15 cellular contexts compared by ENCODE assay signal in the genomic region with DNA sequence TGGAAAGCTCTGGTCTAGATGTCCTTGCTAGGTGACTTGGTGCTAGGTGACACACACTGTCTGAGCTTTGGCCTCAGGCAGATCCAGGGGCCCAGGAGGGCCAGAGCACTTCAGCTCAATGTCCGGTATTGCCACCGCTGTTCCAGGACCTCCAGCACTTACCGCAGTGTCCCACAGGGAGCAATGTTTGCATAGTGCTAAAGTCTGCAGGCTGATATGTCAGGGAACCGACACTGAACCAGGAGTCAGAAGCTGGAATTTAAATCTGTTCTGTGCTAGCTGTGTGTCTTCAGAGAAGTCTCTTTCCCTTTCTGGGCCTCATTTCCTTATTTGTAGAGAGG. TPM values are rescaled to one million over a fixed set of nuclear protein-coding genes. Genes with fewer than 3 reads are reported as not detected.
DNase-seq lines count a peak whose midpoint lies in the region; ATAC-seq and TF ChIP-seq lines count a peak whose summit lies in the region.
"Had no signal": no experiment of that assay in that cellular context is flagged by ENCODE, and none has a peak within 500 bp of the region (broad histone marks: within the 10 kb centered on the region; RNA-seq: fewer than 3 reads in every experiment).

No MANE protein-coding gene starts in this region.

- no peak overlapping the region for H2AFZ ChIP-seq in neuronal stem cell (ENCODE audit: low read length)

- H3K27me3 ChIP-seq in liver (ENCODE audit: control insufficient read depth in 4 of 4, insufficient read depth in 4 of 4, low read length in 3 of 4) = no peaks in the 10 kb centered on the region
- H3K27me3 ChIP-seq in neuronal stem cell (ENCODE audit: control insufficient read depth in 3 of 3, insufficient read depth in 3 of 3, low read depth in 1 of 3, low read length in 3 of 3) = no peaks in the 10 kb centered on the region

- no peak overlapping the region for H2BK12ac ChIP-seq in neuronal stem cell (ENCODE audit: low read length)

- 36% methylated on average over 4 of the region's 4 CpGs for WGBS in liver
- WGBS in neuronal stem cell (ENCODE audit: extremely low coverage in 2 of 2, insufficient read length in 2 of 2, insufficient replicate concordance in 1 of 2), 2 donors = no CpG with 5 or more reads among the region's 4 CpGs

- H3K9ac ChIP-seq in liver (ENCODE audit: low read depth in 1 of 2, low read length in 2 of 2) (no peak overlapping the region), neuronal stem cell (ENCODE audit: low read depth, low read length, poor library complexity) (no peak overlapping the region)

- DNase-seq in HuH-7 (ENCODE audit: low spot score) (peak; percentile 58), WTC11 (ENCODE audit: low spot score) (no peak), neuronal stem cell (ENCODE audit: low spot score) (no peak), iPS-NIHi11 (ENCODE audit: low spot score) (no peak), NCI-H446 treated with DMSO at 0.1 percent for 48 hours (lab: John Stamatoyannopoulos, UW) (no peak), SKM-1 treated with dmso at 0.1 percent for 144 hours (lab: John Stamatoyannopoulos, UW; ENCODE audit: unreplicated experiment) (no peak)
- DNase-seq: CD8-positive, alpha-beta T cell; COR-L47; DMS153; DMS79 treated with DMSO at 0.1 percent for 48 hours; EL; GOT3; H9 had no signal

- H3K14ac ChIP-seq in neuronal stem cell (ENCODE audit: low read length) = no peak overlapping the region

- H3K9me3 ChIP-seq in liver (ENCODE audit: control insufficient read depth in 4 of 4, low read length in 3 of 4) (no peaks in the 10 kb centered on the region), neuronal stem cell (replicated peaks in 1 of 2; ENCODE audit: control insufficient read depth in 2 of 2, insufficient read depth in 1 of 2, low read depth in 1 of 2, low read length in 2 of 2) (no peaks in the 10 kb centered on the region)

- H3K23ac ChIP-seq in neuronal stem cell (ENCODE audit: low read depth, low read length, poor library complexity) = no peak overlapping the region

- no peaks in the 10 kb centered on the region for H3K4me1 Mint-ChIP-seq in WTC11
- H3K4me1 Mint-ChIP-seq: CD14-positive monocyte, H9 had no signal

- H3K4me2 ChIP-seq in neuronal stem cell (ENCODE audit: insufficient read depth, low read length, poor library complexity, severe bottlenecking) = no peak overlapping the region

- H3K27ac Mint-ChIP-seq in WTC11 = no peak overlapping the region
- H3K27ac Mint-ChIP-seq: CD8-positive, alpha-beta T cell; H9 had no signal

- H2BK5ac ChIP-seq in neuronal stem cell (ENCODE audit: low read length) = no peak overlapping the region

- peak; percentile 18 to 58 for TF ChIP-seq RAD21 in liver (IDR thresholded peaks at IDR 0.05)

- no peaks in the 10 kb centered on the region for H3K27me3 Mint-ChIP-seq in WTC11 (ENCODE audit: low read depth)

- CTCF ChIA-PET in WTC11 (lab: Charles Lee) = no interaction called here

- ATAC-seq in WTC11 = no peak
- ATAC-seq: CD8-positive, alpha-beta T cell had no signal

- H3K18ac ChIP-seq in neuronal stem cell (ENCODE audit: low read length) = no peak overlapping the region

- POLR2A ChIA-PET in WTC11 (lab: Charles Lee) = no interaction called here

- H3K4me1 ChIP-seq in liver (ENCODE audit: control insufficient read depth in 4 of 4, insufficient read depth in 4 of 4, low read length in 3 of 4) = peaks cover 30 to 83% (median 80%) of the 10 kb centered on the region in 4 donors
- H3K4me1 ChIP-seq in neuronal stem cell (ENCODE audit: control insufficient read depth in 2 of 2, insufficient read depth in 1 of 2, low read depth in 1 of 2, low read length in 2 of 2) = no peaks in the 10 kb centered on the region

- no peak overlapping the region for H2BK15ac ChIP-seq in neuronal stem cell (ENCODE audit: low read length)

- H4K91ac ChIP-seq in neuronal stem cell (ENCODE audit: low read depth, low read length, poor library complexity) = peak overlapping the region; percentile 77

- H2AK5ac ChIP-seq in neuronal stem cell (ENCODE audit: low read depth, low read length) = no peak overlapping the region

- peaks cover 8% of the 10 kb centered on the region for H3K79me1 ChIP-seq in neuronal stem cell (ENCODE audit: low read depth, low read length)

- TF ChIP-seq CTCF in WTC11 (IDR thresholded peaks at IDR 0.05) = no peak
- no peak for TF ChIP-seq CTCF in liver (IDR thresholded peaks at IDR 0.05; ENCODE audit: low read depth, low read length, missing input control)

- H3K9me3 Mint-ChIP-seq in WTC11 = no peaks in the 10 kb centered on the region
- H3K9me3 Mint-ChIP-seq: CD14-positive monocyte; CD8-positive, alpha-beta T cell; H9 had no signal

- H2BK120ac ChIP-seq in neuronal stem cell (ENCODE audit: low read depth, low read length) = no peak overlapping the region

- H3K36me3 ChIP-seq in liver (ENCODE audit: control insufficient read depth in 4 of 4, insufficient read depth in 3 of 4, low read depth in 1 of 4, low read length in 3 of 4) = peaks cover 9 to 42% (median 39%) of the 10 kb centered on the region in 4 donors
- H3K36me3 ChIP-seq in neuronal stem cell (replicated peaks in 1 of 2; ENCODE audit: control insufficient read depth in 2 of 2, insufficient read depth in 2 of 2, low read length in 2 of 2) = peaks cover 64 to 99% of the 10 kb centered on the region in 2 donors

- no peak overlapping the region for H3K4ac ChIP-seq in neuronal stem cell (ENCODE audit: low read length)

- H4K8ac ChIP-seq in neuronal stem cell (ENCODE audit: low read depth, low read length) = no peak overlapping the region

- H3K4me3 Mint-ChIP-seq in WTC11 = no peak overlapping the region
- H3K4me3 Mint-ChIP-seq: CD14-positive monocyte; CD8-positive, alpha-beta T cell; H9 had no signal

- peaks cover 87% of the 10 kb centered on the region for H3K36me3 Mint-ChIP-seq in WTC11

- H3K4me3 ChIP-seq in liver (ENCODE audit: low read depth in 1 of 3, low read length in 3 of 3) = no peak overlapping the region
- H3K4me3 ChIP-seq in neuronal stem cell (ENCODE audit: low read length in 2 of 2) = no peak overlapping the region

- H3K27ac ChIP-seq in liver (ENCODE audit: low read depth in 1 of 2, low read length in 2 of 2) (peak overlapping the region; percentile 42 to 83), neuronal stem cell (replicated peaks; ENCODE audit: low read length) (no peak overlapping the region)

TF ChIP-seq in WTC11, 78 proteins besides CTCF, POLR2A, EP300 and RAD21:
- TF ChIP-seq GABPB1 (CRISPR knock-in tag; IDR thresholded peaks at IDR 0.05) = peak; percentile 80
- TF ChIP-seq ZBTB43 (CRISPR knock-in tag; IDR thresholded peaks at IDR 0.05) = no peak
- no peak for TF ChIP-seq JAZF1 (CRISPR knock-in tag; IDR thresholded peaks at IDR 0.05)
- TF ChIP-seq, protein P1, sequence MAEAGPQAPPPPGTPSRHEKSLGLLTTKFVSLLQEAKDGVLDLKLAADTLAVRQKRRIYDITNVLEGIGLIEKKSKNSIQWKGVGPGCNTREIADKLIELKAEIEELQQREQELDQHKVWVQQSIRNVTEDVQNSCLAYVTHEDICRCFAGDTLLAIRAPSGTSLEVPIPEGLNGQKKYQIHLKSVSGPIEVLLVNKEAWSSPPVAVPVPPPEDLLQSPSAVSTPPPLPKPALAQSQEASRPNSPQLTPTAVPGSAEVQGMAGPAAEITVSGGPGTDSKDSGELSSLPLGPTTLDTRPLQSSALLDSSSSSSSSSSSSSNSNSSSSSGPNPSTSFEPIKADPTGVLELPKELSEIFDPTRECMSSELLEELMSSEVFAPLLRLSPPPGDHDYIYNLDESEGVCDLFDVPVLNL (CRISPR knock-in tag; IDR thresholded peaks at IDR 0.05; ENCODE audit: borderline replicate concordance, low read depth) = no peak

TF ChIP-seq in liver, 16 proteins besides CTCF, POLR2A, EP300 and RAD21:
- TF ChIP-seq JUND (IDR thresholded peaks at IDR 0.05) = peak in 1 of 2 donors; percentile 22
- no peak for TF ChIP-seq YY1 (IDR thresholded peaks at IDR 0.05)
- no peak for TF ChIP-seq REST (IDR thresholded peaks at IDR 0.05)
- TF ChIP-seq HNF4G (IDR thresholded peaks at IDR 0.05) = peak; percentile 15
- peak; percentile 62 to 77 for TF ChIP-seq HNF4A (conservative IDR thresholded peaks at IDR 0.05)
- peak; percentile 60 to 83 for TF ChIP-seq RXRA (IDR thresholded peaks at IDR 0.05)
- TF ChIP-seq SP1 (IDR thresholded peaks at IDR 0.05) = peak; percentile 73

RNA-seq across cellular contexts. Expression of gene DHCR24, which starts 19.3 kb away (rescaled TPM):
- total RNA-seq in WTC11 (2021) (300 to 337 TPM (median 336 TPM) in 3 replicates), liver (100 to 1,000 TPM; 495 to 815 TPM)
- 100 to 1,000 TPM; 271 to 705 TPM for polyA plus RNA-seq in liver
- polyA plus RNA-seq in neuronal stem cell (2013, experiment 1 of 2) = 108 TPM
- polyA plus RNA-seq in neuronal stem cell (2013, experiment 2 of 2) = 107 TPM
